Comparison of ENCODE assay signal across 12 cellular contexts in the genomic region with DNA sequence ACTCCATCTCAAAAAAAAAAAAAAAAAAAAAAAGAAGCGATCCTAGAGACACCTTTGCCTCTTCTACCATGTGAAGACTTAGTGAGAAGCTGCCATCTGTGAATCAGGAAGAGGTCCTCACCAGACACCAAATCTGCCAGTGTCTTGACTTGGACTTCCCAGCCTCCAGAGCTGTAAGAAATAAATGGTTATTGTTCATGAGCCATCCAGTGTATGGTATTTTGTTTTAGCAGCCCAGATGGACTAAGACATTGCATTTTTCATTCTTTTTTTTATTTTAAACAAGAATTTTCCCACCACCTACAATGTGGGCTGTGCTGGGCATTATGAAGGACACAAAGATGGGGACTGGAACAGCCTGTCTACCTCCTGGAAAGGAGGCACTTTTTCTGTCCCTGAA. TPM values are rescaled to one million over a fixed set of nuclear protein-coding genes. Genes with fewer than 3 reads are reported as not detected.
"Had no signal": no experiment of that assay in that cellular context is flagged by ENCODE, and none has a peak within 500 bp of the region (broad histone marks: within the 10 kb centered on the region; RNA-seq: fewer than 3 reads in every experiment).

No MANE protein-coding gene starts in this region.

- H3K4me2 ChIP-seq: GM23338 had no signal

- H3K27ac Mint-ChIP-seq: GM23338, H9, HFFc6 had no signal

- DNase-seq: GM23248, GOT3, H7, H9, HCEC 1CT, HFFc6 had no signal

- ATAC-seq: GM23338, HCT116 had no signal

- H3K4me3 ChIP-seq: GM23248, GM23338, HAP-1 had no signal

- FAIRE-seq: H1, H54 had no signal

- H2AFZ ChIP-seq: GM23248, GM23338 had no signal

- H3K9ac ChIP-seq: GM23248 had no signal

- H3K9me3 ChIP-seq: HAP-1 had no signal

- H3K36me3 ChIP-seq: HAP-1 had no signal

- H3K4me3 Mint-ChIP-seq: GM23338, H9, HFFc6 had no signal

- H3K27ac ChIP-seq: GM23248 had no signal

RNA-seq across cellular contexts. Expression of a gene that starts 20.2 kb away (rescaled TPM):
- total RNA-seq: GM23338, H1, H7, H9, HFFc6 had no signal
- polyA plus RNA-seq: GM23338, H1 had no signal

RNA-seq across cellular contexts. Expression of a gene that starts 40.5 kb away (rescaled TPM):
- total RNA-seq: GM23248, GM23338, H1, H4, H7, H9, HFFc6 had no signal
- polyA plus RNA-seq: GM23248, H1 had no signal
